Comparison of ENCODE assay signal across 1 cellular context in genomic region chr3:85726241-85726640, GRCh38.
TF ChIP-seq lines count a peak whose summit lies in the region.

No MANE protein-coding gene starts in this region.

TF ChIP-seq in GM12878, 131 proteins besides CTCF, POLR2A, EP300 and RAD21 (continued from another document):
- TF ChIP-seq CEBPZ (IDR thresholded peaks at IDR 0.05; ENCODE audit: low read depth, low read length) (no peak), NR2F1 (conservative IDR thresholded peaks at IDR 0.05) (no peak), SMAD1 (IDR thresholded peaks at IDR 0.05; ENCODE audit: low read depth, partially characterized antibody) (no peak)
